Comparison of ENCODE assay signal across 7 cellular contexts in the genomic region with DNA sequence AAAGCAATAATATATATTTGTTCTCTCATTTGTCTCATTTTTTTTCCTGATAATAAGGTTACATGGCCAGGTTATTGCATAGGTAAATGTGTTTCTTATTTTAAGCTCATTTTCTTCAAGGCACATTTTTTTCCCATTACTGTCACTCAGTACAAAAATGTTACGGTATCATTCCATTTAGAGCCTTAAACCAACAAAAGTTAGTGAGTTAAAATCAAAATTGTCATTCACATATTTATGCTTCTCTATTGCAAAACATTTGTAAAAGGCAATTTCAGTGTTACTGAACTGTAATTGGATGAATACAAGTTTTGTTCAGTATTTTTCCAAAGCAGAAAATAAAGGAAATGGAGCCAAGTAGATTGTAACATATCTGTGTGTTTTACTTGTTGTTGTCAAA.
"Had no signal": no experiment of that assay in that cellular context is flagged by ENCODE, and none has a peak within 500 bp of the region (broad histone marks: within the 10 kb centered on the region; RNA-seq: fewer than 3 reads in every experiment).

No MANE protein-coding gene starts in this region.

- FAIRE-seq: H1, H54, HTR-8/SVneo had no signal

- H3K4me3 ChIP-seq: GM23338 had no signal

- H3K4me2 ChIP-seq: GM23338 had no signal

- H2AFZ ChIP-seq: GM23338 had no signal

- DNase-seq: H9, HCEC 1CT, KBM-7 had no signal
